ENCODE assay signal across 22 cellular contexts in genomic region chr12:53816360-53817020, GRCh38.
"Had no signal": no experiment of that assay in that cellular context is flagged by ENCODE, and none has a peak within 500 bp of the region (broad histone marks: within the 10 kb centered on the region; RNA-seq: fewer than 3 reads in every experiment).

No MANE protein-coding gene starts in this region.

- H3K4me1 Mint-ChIP-seq: natural killer cell; stimulated activated naive CD8-positive, alpha-beta T cell treated with anti-CD3 and anti-CD28 coated beads, Interleukin-15, amount 100 ng/mL, for 72 hours had no signal

- H3K36me3 Mint-ChIP-seq: natural killer cell had no signal

- DNase-seq: effector memory CD8-positive, alpha-beta T cell; foreskin melanocyte; kidney; left cardiac atrium; left lung; mesendoderm; natural killer cell; right lobe of liver; stimulated activated CD4-positive, alpha-beta T cell treated with anti-CD3 and anti-CD28 coated beads, Interleukin-12 subunit alpha, Interleukin-12 subunit beta, amount 100 ng/mL, for 4 hours; stimulated activated CD4-positive, alpha-beta T cell treated with anti-CD3 and anti-CD28 coated beads, Interleukin-1b, Interleukin-23, amount 100 ng/mL, for 48 hours; stimulated activated CD4-positive, alpha-beta T cell treated with anti-CD3 and anti-CD28 coated beads, Interleukin-4, amount 100 ng/mL, for 1 hour; stimulated activated CD8-positive, alpha-beta memory T cell treated with anti-CD3 and anti-CD28 coated beads, Interleukin-4, amount 100 ng/mL, for 48 hours; stimulated activated naive CD4-positive, alpha-beta T cell; stimulated activated naive CD8-positive, alpha-beta T cell treated with anti-CD3 and anti-CD28 coated beads, Interleukin-15, amount 100 ng/mL, for 72 hours; transverse colon had no signal

- H3K4me2 ChIP-seq: smooth muscle cell had no signal

- ATAC-seq: effector memory CD8-positive, alpha-beta T cell; esophagus mucosa; left cardiac atrium; left lung; natural killer cell; right lobe of liver; stimulated activated naive CD8-positive, alpha-beta T cell treated with anti-CD3 and anti-CD28 coated beads, Interleukin-15, amount 100 ng/mL, for 72 hours had no signal

- H3K9me3 ChIP-seq: left lung, right lobe of liver, suprapubic skin, transverse colon, vagina had no signal

- H3K9ac ChIP-seq: parathyroid adenoma had no signal

- H3K36me3 ChIP-seq: left lung, right lobe of liver, suprapubic skin, transverse colon, vagina had no signal

- H2AFZ ChIP-seq: parathyroid adenoma had no signal

- H3K4me1 ChIP-seq: left lung, parathyroid adenoma, right lobe of liver, transverse colon, vagina had no signal

- H3K27ac Mint-ChIP-seq: effector memory CD8-positive, alpha-beta T cell; natural killer cell; progenitor cell of endocrine pancreas; stimulated activated naive CD8-positive, alpha-beta T cell treated with anti-CD3 and anti-CD28 coated beads, Interleukin-15, amount 100 ng/mL, for 72 hours had no signal

- H3K4me3 Mint-ChIP-seq: effector memory CD8-positive, alpha-beta T cell; natural killer cell; stimulated activated naive CD8-positive, alpha-beta T cell treated with anti-CD3 and anti-CD28 coated beads, Interleukin-15, amount 100 ng/mL, for 72 hours had no signal

- H3K9me3 Mint-ChIP-seq: effector memory CD8-positive, alpha-beta T cell; natural killer cell; stimulated activated naive CD8-positive, alpha-beta T cell treated with anti-CD3 and anti-CD28 coated beads, Interleukin-15, amount 100 ng/mL, for 72 hours had no signal

- H3K27ac ChIP-seq: coronary artery, left lung, parathyroid adenoma, right lobe of liver, suprapubic skin, transverse colon, vagina had no signal

- H3K79me2 ChIP-seq: parathyroid adenoma had no signal

- H3K27me3 ChIP-seq: right lobe of liver, vagina had no signal

- H3K4me3 ChIP-seq: coronary artery, left lung, right lobe of liver, smooth muscle cell, suprapubic skin, transverse colon, vagina had no signal
